In genomic region chr2:233872129-233872528, GRCh38 we compare ENCODE assay signal across 13 cellular contexts. TPM values are rescaled to one million over a fixed set of nuclear protein-coding genes. Genes with fewer than 3 reads are reported as not detected.
"Had no signal": no experiment of that assay in that cellular context is flagged by ENCODE, and none has a peak within 500 bp of the region (broad histone marks: within the 10 kb centered on the region; RNA-seq: fewer than 3 reads in every experiment).

No MANE protein-coding gene starts in this region.

RNA-seq across cellular contexts. Expression of gene TRPM8, which starts 45.0 kb away (rescaled TPM):
- total RNA-seq: activated CD4-positive, alpha-beta T cell treated with anti-CD3 and anti-CD28 coated beads for 36 hours; activated CD8-positive, alpha-beta memory T cell treated with anti-CD3 and anti-CD28 coated beads, Interleukin-2, amount 10 ng/mL, durations not matched to agents 7 days and 5 days; activated CD8-positive, alpha-beta T cell treated with anti-CD3 and anti-CD28 coated beads, Interleukin-2, amount 10 ng/mL, durations not matched to agents 7 days and 5 days; activated naive CD4-positive, alpha-beta T cell treated with anti-CD3 and anti-CD28 coated beads, Interleukin-2, amount 50 U/mL, for 72 hours; breast epithelium; endothelial cell of umbilical vein; fibroblast of villous mesenchyme; gastroesophageal sphincter; left colon; mesothelial cell of epicardium; naive thymus-derived CD4-positive, alpha-beta T cell; sciatic nerve; thoracic aorta had no signal
